In the genomic region with DNA sequence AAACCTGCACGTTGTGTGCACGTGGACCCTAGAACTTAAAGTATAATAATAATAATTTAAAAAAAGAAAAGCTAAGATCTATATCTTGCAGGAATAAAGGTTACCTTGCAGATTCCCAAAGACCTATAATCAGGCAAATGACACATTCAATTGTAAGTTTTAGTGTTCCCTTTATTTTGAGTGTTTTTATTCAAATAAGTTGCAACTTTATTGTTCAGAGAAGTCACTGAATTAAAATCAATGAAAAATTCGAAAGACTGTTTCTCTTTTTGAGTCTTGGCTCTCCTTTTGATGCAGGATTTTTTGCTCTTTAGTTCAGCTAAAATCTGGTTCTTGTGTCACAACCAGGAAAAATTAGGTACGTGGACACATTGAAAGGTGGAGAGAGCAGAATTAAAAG, we compare ENCODE assay signal across 27 cellular contexts.
"Had no signal": no experiment of that assay in that cellular context is flagged by ENCODE, and none has a peak within 500 bp of the region (broad histone marks: within the 10 kb centered on the region; RNA-seq: fewer than 3 reads in every experiment).

No MANE protein-coding gene starts in this region.

- H3K4me1 ChIP-seq: stomach, suprapubic skin, testis, thyroid gland, tibial artery, tibial nerve, transverse colon, upper lobe of left lung, upper lobe of right lung, uterus, vagina had no signal

- H3K9me3 ChIP-seq: stomach, suprapubic skin, testis, thoracic aorta, thyroid gland, tibial artery, transverse colon, upper lobe of left lung, upper lobe of right lung, uterus, vagina had no signal

- H3K27ac ChIP-seq: stomach, suprapubic skin, testis, thoracic aorta, thyroid gland, tibial artery, tibial nerve, transverse colon, upper lobe of left lung, upper lobe of right lung, uterus, vagina had no signal

- H3K4me3 ChIP-seq: stomach, suprapubic skin, testis, thoracic aorta, thyroid gland, tibial artery, tibial nerve, transverse colon, upper lobe of left lung, upper lobe of right lung, uterus, vagina had no signal

- FAIRE-seq: urothelium cell line had no signal

- ATAC-seq: stimulated activated effector memory CD8-positive, alpha-beta T cell treated with anti-CD3 and anti-CD28 coated beads, Interleukin-12 subunit alpha, Interleukin-12 subunit beta, amount 100 ng/mL, for 72 hours; stimulated activated memory B cell treated with anti-CD40 and anti-IgM and Interleukin-4, amounts not matched to agents 10 μg/mL and 1 μg/mL and 100 μg/mL, for 72 hours; stimulated activated naive B cell treated with anti-CD40 and anti-IgM and Interleukin-4, amounts not matched to agents 10 μg/mL and 1 μg/mL and 100 μg/mL, for 72 hours; stimulated activated naive CD8-positive, alpha-beta T cell treated with anti-CD3 and anti-CD28 coated beads, Interleukin-15, amount 100 ng/mL, for 72 hours; stimulated activated naive CD8-positive, alpha-beta T cell treated with anti-CD3 and anti-CD28 coated beads, Interleukin-15, Interleukin-2, amounts not matched to agents 100 U/mL and 50 U/mL, for 24 hours; upper lobe of right lung had no signal

- DNase-seq: stimulated activated CD4-positive, alpha-beta T cell treated with anti-CD3 and anti-CD28 coated beads, Interleukin-2, amount 100 ng/mL, for 48 hours; stimulated activated CD4-positive, alpha-beta T cell treated with anti-CD3 and anti-CD28 coated beads, Interleukin-4, amount 100 ng/mL, for 1 hour; stimulated activated CD4-positive, alpha-beta T cell treated with anti-CD3 and anti-CD28 coated beads, Interleukin-4, amount 100 ng/mL, for 24 hours; stimulated activated CD4-positive, alpha-beta T cell treated with anti-CD3 and anti-CD28 coated beads, Interleukin-4, amount 100 ng/mL, for 4 hours; stimulated activated CD8-positive, alpha-beta memory T cell treated with anti-CD3 and anti-CD28 coated beads, Interleukin-4, amount 100 ng/mL, for 48 hours; stimulated activated naive B cell treated with anti-CD40 and anti-IgM and Interleukin-4, amounts not matched to agents 10 μg/mL and 1 μg/mL and 100 μg/mL, for 72 hours; stimulated activated naive CD4-positive, alpha-beta T cell; stimulated activated naive CD4-positive, alpha-beta T cell treated with Interleukin-2 at 50 U/mL for 16 hours; stimulated activated naive CD8-positive, alpha-beta T cell treated with anti-CD3 and anti-CD28 coated beads, Interleukin-15, amount 100 ng/mL, for 72 hours; stimulated activated naive CD8-positive, alpha-beta T cell treated with anti-CD3 and anti-CD28 coated beads, Interleukin-15, Interleukin-2, amounts not matched to agents 100 U/mL and 50 U/mL, for 24 hours; stomach; substantia nigra; testis; thyroid gland; tibial artery; transverse colon; trophoblast cell; upper lobe of left lung; upper lobe of right lung; uterus had no signal

- H3K36me3 ChIP-seq: suprapubic skin, thoracic aorta, thyroid gland, tibial artery, transverse colon, upper lobe of left lung, upper lobe of right lung, uterus, vagina had no signal

- H3K27me3 ChIP-seq: stomach, suprapubic skin, testis, thyroid gland, tibial artery, tibial nerve, transverse colon, upper lobe of left lung, upper lobe of right lung, uterus, vagina had no signal
